In genomic region chr7:91814189-91814588, GRCh38 we compare ENCODE assay signal across 15 cellular contexts.
DNase-seq lines count a peak whose midpoint lies in the region; ATAC-seq and TF ChIP-seq lines count a peak whose summit lies in the region.
"Had no signal": no experiment of that assay in that cellular context is flagged by ENCODE, and none has a peak within 500 bp of the region (broad histone marks: within the 10 kb centered on the region; RNA-seq: fewer than 3 reads in every experiment).

No MANE protein-coding gene starts in this region.

- no peaks in the 10 kb centered on the region for H3K4me1 Mint-ChIP-seq in activated CD4-positive, alpha-beta T cell treated with anti-CD3 and anti-CD28 coated beads for 36 hours
- H3K4me1 Mint-ChIP-seq in activated CD4-positive, alpha-beta T cell treated with anti-CD3 and anti-CD28 coated beads, Interleukin-2, amount 10 ng/mL, durations not matched to agents 7 days and 5 days, result no peaks in the 10 kb centered on the region
- H3K4me1 Mint-ChIP-seq in type B pancreatic cell (ENCODE audit: unreplicated experiment), result no peaks in the 10 kb centered on the region
- H3K4me1 Mint-ChIP-seq: WTC11 had no signal

- no peak overlapping the region for H3K4me3 Mint-ChIP-seq in activated CD4-positive, alpha-beta T cell treated with anti-CD3 and anti-CD28 coated beads for 36 hours
- no peak overlapping the region for H3K4me3 Mint-ChIP-seq in activated CD4-positive, alpha-beta T cell treated with anti-CD3 and anti-CD28 coated beads, Interleukin-2, amount 10 ng/mL, durations not matched to agents 7 days and 5 days
- no peak overlapping the region for H3K4me3 Mint-ChIP-seq in type B pancreatic cell
- H3K4me3 Mint-ChIP-seq: WTC11 had no signal

- H3K9me3 Mint-ChIP-seq in activated CD4-positive, alpha-beta T cell treated with anti-CD3 and anti-CD28 coated beads for 36 hours (ENCODE audit: low read depth), result peaks cover 2% of the 10 kb centered on the region
- peaks cover 3% of the 10 kb centered on the region for H3K9me3 Mint-ChIP-seq in activated CD4-positive, alpha-beta T cell treated with anti-CD3 and anti-CD28 coated beads, Interleukin-2, amount 10 ng/mL, durations not matched to agents 7 days and 5 days
- H3K9me3 Mint-ChIP-seq in type B pancreatic cell, result no peaks in the 10 kb centered on the region
- H3K9me3 Mint-ChIP-seq: activated T-helper 2 cell treated with anti-CD3 and anti-CD28 coated beads, Interferon-gamma antibody, Interleukin-2, Interleukin-4, amounts not matched to agents 10 μg/mL and 5 μg/mL and 100 μg/mL, durations not matched to agents 14 hours and 24 hours and 36 hours; WTC11 had no signal

- H3K27me3 Mint-ChIP-seq in activated CD4-positive, alpha-beta T cell treated with anti-CD3 and anti-CD28 coated beads for 36 hours, result no peaks in the 10 kb centered on the region
- H3K27me3 Mint-ChIP-seq in activated CD4-positive, alpha-beta T cell treated with anti-CD3 and anti-CD28 coated beads, Interleukin-2, amount 10 ng/mL, durations not matched to agents 7 days and 5 days, result no peaks in the 10 kb centered on the region
- no peaks in the 10 kb centered on the region for H3K27me3 Mint-ChIP-seq in type B pancreatic cell

- intact Hi-C loops in activated CD4-positive, alpha-beta T cell treated with anti-CD3 and anti-CD28 coated beads for 36 hours (cut with DNase I, micrococcal nuclease), result no loop called here

- TF ChIP-seq CTCF in type B pancreatic cell (conservative IDR thresholded peaks at IDR 0.05), result no peak

- no peaks in the 10 kb centered on the region for H3K36me3 Mint-ChIP-seq in activated CD4-positive, alpha-beta T cell treated with anti-CD3 and anti-CD28 coated beads for 36 hours (ENCODE audit: low read depth)
- H3K36me3 Mint-ChIP-seq in activated CD4-positive, alpha-beta T cell treated with anti-CD3 and anti-CD28 coated beads, Interleukin-2, amount 10 ng/mL, durations not matched to agents 7 days and 5 days (ENCODE audit: low read depth), result no peaks in the 10 kb centered on the region
- no peaks in the 10 kb centered on the region for H3K36me3 Mint-ChIP-seq in type B pancreatic cell
- H3K36me3 Mint-ChIP-seq: WTC11 had no signal

- POLR2A ChIA-PET in activated CD4-positive, alpha-beta T cell treated with anti-CD3 and anti-CD28 coated beads for 36 hours (lab: Charles Lee), result no interaction called here
- POLR2A ChIA-PET in activated CD4-positive, alpha-beta T cell treated with anti-CD3 and anti-CD28 coated beads, Interleukin-2, amount 10 ng/mL, durations not matched to agents 7 days and 5 days (lab: Charles Lee), result no interaction called here

- DNase-seq in activated CD4-positive, alpha-beta T cell treated with anti-CD3 and anti-CD28 coated beads for 36 hours, result no peak
- DNase-seq in activated CD4-positive, alpha-beta T cell treated with anti-CD3 and anti-CD28 coated beads, Interleukin-2, amount 10 ng/mL, durations not matched to agents 7 days and 5 days, result no peak
- DNase-seq in myocyte (ENCODE audit: low read depth) (peak; percentile 30), DMS114 treated with DMSO at 0.1 percent for 48 hours (lab: John Stamatoyannopoulos, UW; ENCODE audit: unreplicated experiment) (no peak), type B pancreatic cell (ENCODE audit: extremely low spot score, unreplicated experiment) (no peak), mesenteric fat pad (ENCODE audit: low spot score) (no peak)
- DNase-seq: 8988T, KG1, NCI-H1048, NCI-H2029 treated with DMSO at 0.1 percent for 48 hours, NCI-H526 had no signal

- no peak overlapping the region for H3K27ac Mint-ChIP-seq in activated CD4-positive, alpha-beta T cell treated with anti-CD3 and anti-CD28 coated beads for 36 hours
- H3K27ac Mint-ChIP-seq in activated CD4-positive, alpha-beta T cell treated with anti-CD3 and anti-CD28 coated beads, Interleukin-2, amount 10 ng/mL, durations not matched to agents 7 days and 5 days, result no peak overlapping the region
- H3K27ac Mint-ChIP-seq in type B pancreatic cell, result no peak overlapping the region
- H3K27ac Mint-ChIP-seq: activated T-helper 2 cell treated with anti-CD3 and anti-CD28 coated beads, Interferon-gamma antibody, Interleukin-2, Interleukin-4, amounts not matched to agents 10 μg/mL and 5 μg/mL and 100 μg/mL, durations not matched to agents 14 hours and 24 hours and 36 hours; WTC11 had no signal

- CTCF ChIA-PET in activated CD4-positive, alpha-beta T cell treated with anti-CD3 and anti-CD28 coated beads for 36 hours (lab: Charles Lee), result interaction anchor here (1.0 kb wide), 1 partner anchor 12 kb away, joined by 3 read pairs; no protein-coding TSS in a partner anchor
- CTCF ChIA-PET in activated CD4-positive, alpha-beta T cell treated with anti-CD3 and anti-CD28 coated beads, Interleukin-2, amount 10 ng/mL, durations not matched to agents 7 days and 5 days (lab: Charles Lee), result no interaction called here

- ATAC-seq in activated CD4-positive, alpha-beta T cell treated with anti-CD3 and anti-CD28 coated beads for 36 hours, result peak; percentile 84
- ATAC-seq in GM21576 (IDR thresholded peaks at IDR 0.05; ENCODE audit: unreplicated experiment) (peak; percentile 70), HG03280 (IDR thresholded peaks at IDR 0.05; ENCODE audit: unreplicated experiment) (peak; percentile 83)
- ATAC-seq: WTC11 had no signal
